7 cellular contexts compared by ENCODE assay signal in the genomic region with DNA sequence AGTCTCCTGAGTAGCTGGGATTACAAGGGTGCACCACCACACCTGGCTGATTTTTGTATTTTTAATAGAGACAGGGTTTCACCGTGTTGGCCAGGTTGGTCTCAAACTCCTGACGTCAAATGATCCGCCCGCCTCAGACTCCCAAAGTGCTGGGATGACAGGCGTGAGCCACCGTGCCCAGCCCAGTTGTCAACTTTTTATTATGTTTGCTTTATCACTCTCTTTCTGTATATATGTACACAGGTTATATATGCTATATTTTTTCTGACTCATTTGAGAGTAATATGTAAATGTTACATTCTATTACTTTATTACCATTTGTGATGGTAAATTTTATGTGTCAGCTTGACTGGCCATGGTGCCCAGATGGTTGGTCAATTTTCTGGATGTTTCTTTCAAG. TPM values are rescaled to one million over a fixed set of nuclear protein-coding genes. Genes with fewer than 3 reads are reported as not detected.
"Had no signal": no experiment of that assay in that cellular context is flagged by ENCODE, and none has a peak within 500 bp of the region (broad histone marks: within the 10 kb centered on the region; RNA-seq: fewer than 3 reads in every experiment).

No MANE protein-coding gene starts in this region.

- H3K4me1 ChIP-seq: HAP-1 had no signal

- H3K9me3 ChIP-seq: HAP-1 had no signal

- H2AFZ ChIP-seq: GM23248 had no signal

- H3K4me3 ChIP-seq: GM23248, HAP-1 had no signal

- H3K27ac ChIP-seq: GM23248, HL-60 had no signal

- H3K9ac ChIP-seq: GM23248 had no signal

- DNase-seq: GOT3 had no signal

RNA-seq across cellular contexts. Expression of gene DNAJB13, which starts 18.9 kb away (rescaled TPM):
- total RNA-seq: GM23248, H4, H7 had no signal

RNA-seq across cellular contexts. Expression of gene UCP2, which starts 50.7 kb away (rescaled TPM):
- total RNA-seq: GM23248, HT1080 had no signal
